Comparison of ENCODE assay signal across 8 cellular contexts in the genomic region with DNA sequence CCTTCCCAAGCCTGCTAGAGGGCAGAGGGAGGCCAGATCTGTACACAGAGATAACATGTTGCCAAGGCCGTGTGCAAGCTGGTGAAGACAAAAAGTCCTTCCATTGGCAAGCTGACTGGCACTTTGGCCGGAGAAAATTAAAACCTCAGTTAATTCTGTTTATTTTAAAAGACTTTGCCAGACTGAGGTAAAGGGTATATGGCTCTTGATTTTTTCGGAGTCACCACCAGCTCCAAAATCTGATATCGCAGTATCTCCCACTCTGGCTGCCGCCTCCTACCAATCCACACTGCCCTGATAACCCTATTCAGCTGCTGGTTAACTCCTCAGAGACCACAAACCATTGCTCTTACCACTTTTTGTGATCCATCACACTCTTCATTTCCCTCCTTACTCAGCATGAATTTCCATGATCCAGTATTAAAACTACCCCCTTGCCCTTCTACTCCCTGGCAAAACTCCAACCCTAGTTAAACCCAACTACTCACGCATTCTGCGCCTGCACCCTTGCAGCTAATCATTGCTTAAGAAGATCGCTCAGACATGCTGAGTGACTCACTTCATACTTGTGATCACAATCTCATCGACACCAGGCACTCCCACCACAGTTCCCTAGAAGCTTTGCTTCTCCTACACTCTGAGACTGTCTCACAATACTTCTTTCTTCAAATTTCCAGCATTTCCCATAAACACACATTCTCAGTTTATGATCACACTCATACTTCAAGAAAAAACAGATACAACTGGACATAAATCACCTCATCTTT. TPM values are rescaled to one million over a fixed set of nuclear protein-coding genes. Genes with fewer than 3 reads are reported as not detected.
DNase-seq lines count a peak whose midpoint lies in the region.

No MANE protein-coding gene starts in this region.

- DNase-seq in stimulated activated naive CD4-positive, alpha-beta T cell treated with Interleukin-2 at 50 U/mL for 16 hours (lab: John Stamatoyannopoulos, UW), result peak; percentile 17
- DNase-seq in stimulated activated naive CD4-positive, alpha-beta T cell (lab: John Stamatoyannopoulos, UW), result no peak
- DNase-seq in T1000 (lab: John Stamatoyannopoulos, UW) (peak; percentile 80), dermis blood vessel endothelial cell (peak; percentile 96), medulla oblongata (ENCODE audit: extremely low spot score) (peak; percentile 40), NCI-H748 (lab: John Stamatoyannopoulos, UW; ENCODE audit: unreplicated experiment) (no peak), cerebellar cortex (ENCODE audit: low spot score) (no peak)

- peak overlapping the region; percentile 45 for H3K27ac ChIP-seq in temporal lobe (ENCODE audit: low read depth, low read length)

RNA-seq across cellular contexts. Expression of a gene that starts 5.8 kb away (rescaled TPM):
- total RNA-seq in dermis blood vessel endothelial cell, result 28.2 and 37.0 TPM in 2 replicates
- total RNA-seq in temporal lobe, result 37.9 TPM

RNA-seq across cellular contexts. Expression of a gene that starts 57.7 kb away (rescaled TPM):
- total RNA-seq in dermis blood vessel endothelial cell (0.51 and 3.5 TPM in 2 replicates), temporal lobe (10.3 TPM)

Comparison
In these comparisons a context has a peak if more than half of its experiments do, and no peak if none do; other contexts are left out.
1. DNase-seq: peak in stimulated activated naive CD4-positive, alpha-beta T cell treated with Interleukin-2 at 50 U/mL for 16 hours (single experiment), T1000 (single experiment), dermis blood vessel endothelial cell (single experiment) and medulla oblongata (single experiment); none in stimulated activated naive CD4-positive, alpha-beta T cell (0 of 6), NCI-H748 (single experiment) and cerebellar cortex (single experiment).